13 cellular contexts compared by ENCODE assay signal in the genomic region with DNA sequence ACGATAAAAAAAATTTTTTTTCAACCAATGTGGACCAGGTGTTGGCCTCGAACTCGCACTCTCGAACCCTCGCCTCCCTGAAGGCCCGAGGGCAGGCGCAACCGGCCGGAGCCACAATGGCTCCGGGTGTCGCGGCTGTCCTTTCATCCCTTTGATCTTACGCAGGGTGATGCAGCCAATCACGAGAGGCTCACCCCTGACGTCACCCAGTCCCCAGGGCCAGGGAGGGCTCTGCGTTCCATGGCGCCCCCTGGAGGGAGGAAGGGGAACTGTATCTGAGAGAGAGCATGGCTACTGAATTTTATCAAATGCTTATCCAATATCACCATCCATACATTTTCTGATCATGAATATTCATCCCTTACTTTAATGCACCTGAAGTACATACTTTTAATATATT. TPM values are rescaled to one million over a fixed set of nuclear protein-coding genes. Genes with fewer than 3 reads are reported as not detected.
DNase-seq lines count a peak whose midpoint lies in the region; ATAC-seq and TF ChIP-seq lines count a peak whose summit lies in the region.
"Had no signal": no experiment of that assay in that cellular context is flagged by ENCODE, and none has a peak within 500 bp of the region (broad histone marks: within the 10 kb centered on the region; RNA-seq: fewer than 3 reads in every experiment).

No MANE protein-coding gene starts in this region.

- intact Hi-C loops in Panc1 (cut with micrococcal nuclease; ENCODE audit: unreplicated experiment), result no loop called here
- intact Hi-C loops in naive thymus-derived CD4-positive, alpha-beta T cell (cut with micrococcal nuclease), result no loop called here

- POLR2A ChIA-PET in Panc1 (lab: Charles Lee), result no interaction called here
- POLR2A ChIA-PET in naive thymus-derived CD4-positive, alpha-beta T cell (lab: Charles Lee), result no interaction called here

- H3K27me3 Mint-ChIP-seq in glutamatergic neuron (ENCODE audit: unreplicated experiment), result peaks cover 8% of the 10 kb centered on the region
- H3K27me3 Mint-ChIP-seq in naive thymus-derived CD4-positive, alpha-beta T cell, result no peaks in the 10 kb centered on the region

- in situ Hi-C loops in Panc1 (cut with HindIII; ENCODE audit: low pct_unique_long_range_greater_than_20kb, low sequenced_read_pairs), result no loop called here

- ATAC-seq in Panc1, result no peak
- no peak for ATAC-seq in GM21526 (IDR thresholded peaks at IDR 0.05; ENCODE audit: low FRiP score, unreplicated experiment)
- ATAC-seq in naive thymus-derived CD4-positive, alpha-beta T cell, result no peak
- ATAC-seq in GM21423 (IDR thresholded peaks at IDR 0.05; ENCODE audit: unreplicated experiment), result no peak
- ATAC-seq: stimulated activated effector memory CD8-positive, alpha-beta T cell treated with anti-CD3 and anti-CD28 coated beads, Interleukin-12 subunit alpha, Interleukin-12 subunit beta, amount 100 ng/mL, for 72 hours had no signal

- no TSS peak for BruUV-seq in Panc1 (replicated peaks; lab: Mats Ljungman, UMichigan)

- H3K27ac Mint-ChIP-seq in glutamatergic neuron (ENCODE audit: unreplicated experiment), result no peak overlapping the region
- H3K27ac Mint-ChIP-seq in naive thymus-derived CD4-positive, alpha-beta T cell, result no peak overlapping the region
- H3K27ac Mint-ChIP-seq: stimulated activated effector memory CD8-positive, alpha-beta T cell treated with anti-CD3 and anti-CD28 coated beads, Interleukin-12 subunit alpha, Interleukin-12 subunit beta, amount 100 ng/mL, for 72 hours had no signal

- CTCF ChIA-PET in Panc1 (lab: Charles Lee), result no interaction called here
- CTCF ChIA-PET in naive thymus-derived CD4-positive, alpha-beta T cell (lab: Charles Lee), result no interaction called here

- TF ChIP-seq CTCF in GM12865 (IDR thresholded peaks at IDR 0.05; ENCODE audit: insufficient read depth, low read depth, low read length, missing control alignments), result peak; percentile 35
- peak; percentile 66 for TF ChIP-seq CTCF in Panc1 (IDR thresholded peaks at IDR 0.05)
- peak; percentile 73 for TF ChIP-seq CTCF in glutamatergic neuron (IDR thresholded peaks at IDR 0.05; ENCODE audit: partially characterized antibody, unreplicated experiment)

- H3K9me3 Mint-ChIP-seq in glutamatergic neuron (ENCODE audit: unreplicated experiment), result peaks cover 9% of the 10 kb centered on the region
- peaks cover 0 to 4% (median 0%) of the 10 kb centered on the region in 11 donors for H3K9me3 Mint-ChIP-seq in naive thymus-derived CD4-positive, alpha-beta T cell
- H3K9me3 Mint-ChIP-seq: stimulated activated effector memory CD8-positive, alpha-beta T cell treated with anti-CD3 and anti-CD28 coated beads, Interleukin-12 subunit alpha, Interleukin-12 subunit beta, amount 100 ng/mL, for 72 hours had no signal

- no peaks in the 10 kb centered on the region for H3K9me3 ChIP-seq in Panc1 (ENCODE audit: control insufficient read depth, insufficient read depth, low read depth, low read length)
- H3K9me3 ChIP-seq in naive thymus-derived CD4-positive, alpha-beta T cell (ENCODE audit: control insufficient read depth in 2 of 3, low read length in 3 of 3), result no peaks in the 10 kb centered on the region

- H3K4me3 ChIP-seq in GM12865 (ENCODE audit: low read depth, low read length), result no peak overlapping the region
- H3K4me3 ChIP-seq in Panc1 (ENCODE audit: low read depth in 2 of 2, low read length in 2 of 2), result no peak overlapping the region
- H3K4me3 ChIP-seq in naive thymus-derived CD4-positive, alpha-beta T cell (ENCODE audit: low read length), result no peak overlapping the region

- no peak overlapping the region for H3K27ac ChIP-seq in Panc1 (ENCODE audit: low read length)
- H3K27ac ChIP-seq in naive thymus-derived CD4-positive, alpha-beta T cell (ENCODE audit: low read depth, low read length), result no peak overlapping the region

- H3K4me1 Mint-ChIP-seq in glutamatergic neuron (ENCODE audit: low read depth, unreplicated experiment), result peaks cover 10% of the 10 kb centered on the region
- H3K4me1 Mint-ChIP-seq in naive thymus-derived CD4-positive, alpha-beta T cell, result no peaks in the 10 kb centered on the region
- H3K4me1 Mint-ChIP-seq: stimulated activated effector memory CD8-positive, alpha-beta T cell treated with anti-CD3 and anti-CD28 coated beads, Interleukin-12 subunit alpha, Interleukin-12 subunit beta, amount 100 ng/mL, for 72 hours had no signal

- H3K36me3 Mint-ChIP-seq in glutamatergic neuron (ENCODE audit: unreplicated experiment), result no peaks in the 10 kb centered on the region
- no peaks in the 10 kb centered on the region for H3K36me3 Mint-ChIP-seq in naive thymus-derived CD4-positive, alpha-beta T cell
- H3K36me3 Mint-ChIP-seq: stimulated activated effector memory CD8-positive, alpha-beta T cell treated with anti-CD3 and anti-CD28 coated beads, Interleukin-12 subunit alpha, Interleukin-12 subunit beta, amount 100 ng/mL, for 72 hours had no signal

- H3K27me3 ChIP-seq in Panc1 (ENCODE audit: control insufficient read depth, insufficient read depth, low read length), result no peaks in the 10 kb centered on the region
- H3K27me3 ChIP-seq in naive thymus-derived CD4-positive, alpha-beta T cell (ENCODE audit: control insufficient read depth in 2 of 2, insufficient read depth in 2 of 2, low read length in 2 of 2), result no peaks in the 10 kb centered on the region

- H3K4me3 Mint-ChIP-seq in glutamatergic neuron (ENCODE audit: unreplicated experiment), result no peak overlapping the region
- no peak overlapping the region for H3K4me3 Mint-ChIP-seq in naive thymus-derived CD4-positive, alpha-beta T cell
- H3K4me3 Mint-ChIP-seq: stimulated activated effector memory CD8-positive, alpha-beta T cell treated with anti-CD3 and anti-CD28 coated beads, Interleukin-12 subunit alpha, Interleukin-12 subunit beta, amount 100 ng/mL, for 72 hours had no signal

- no peaks in the 10 kb centered on the region for H3K36me3 ChIP-seq in Panc1 (ENCODE audit: control insufficient read depth, insufficient read depth, low read length)
- no peaks in the 10 kb centered on the region for H3K36me3 ChIP-seq in naive thymus-derived CD4-positive, alpha-beta T cell (ENCODE audit: control insufficient read depth in 2 of 3, insufficient read depth in 3 of 3, low read length in 3 of 3)

- DNase-seq in COLO829 (ENCODE audit: low spot score) (peak; percentile 3), GM12865 (ENCODE audit: low read depth) (no peak), Panc1 (ENCODE audit: low read depth, low spot score) (no peak), glutamatergic neuron (no peak), hippocampal formation (lab: John Stamatoyannopoulos, UW) (no peak)
- no peak for DNase-seq in naive thymus-derived CD4-positive, alpha-beta T cell
- DNase-seq: GF-D8; KBM-7; NK-92 treated with Interleukin-12 subunit alpha and Interleukin-12 subunit beta, amount 100 ng/mL, for 24 hours had no signal

- no peaks in the 10 kb centered on the region for H3K4me1 ChIP-seq in Panc1 (ENCODE audit: control insufficient read depth, insufficient read depth, low read length)
- no peaks in the 10 kb centered on the region for H3K4me1 ChIP-seq in naive thymus-derived CD4-positive, alpha-beta T cell (ENCODE audit: control insufficient read depth in 2 of 2, insufficient read depth in 2 of 2, low read length in 2 of 2)

RNA-seq across cellular contexts. Expression of a gene that starts 15.4 kb away (rescaled TPM):
- total RNA-seq in Panc1 (2021; ENCODE audit: unreplicated experiment) (not detected), glutamatergic neuron (ENCODE audit: unreplicated experiment) (0.64 TPM)
- polyA plus RNA-seq in Panc1 (2012; ENCODE audit: insufficient read length), result not detected
- not detected for total RNA-seq in naive thymus-derived CD4-positive, alpha-beta T cell
- not detected for polyA plus RNA-seq in naive thymus-derived CD4-positive, alpha-beta T cell
- total RNA-seq: lung microvascular endothelial cell had no signal
